Comparison of ENCODE assay signal across 8 cellular contexts in genomic region chr11:11798586-11799438, GRCh38. TPM values are rescaled to one million over a fixed set of nuclear protein-coding genes. Genes with fewer than 3 reads are reported as not detected.
DNase-seq lines count a peak whose midpoint lies in the region; ATAC-seq and TF ChIP-seq lines count a peak whose summit lies in the region.

No MANE protein-coding gene starts in this region.

- H3K27me3 Mint-ChIP-seq in activated naive CD4-positive, alpha-beta T cell treated with anti-CD3 and anti-CD28 coated beads, Interleukin-2, amount 10 ng/mL, durations not matched to agents 7 days and 5 days, result peaks cover 19% of the 10 kb centered on the region

- H3K36me3 Mint-ChIP-seq in activated naive CD4-positive, alpha-beta T cell treated with anti-CD3 and anti-CD28 coated beads, Interleukin-2, amount 10 ng/mL, durations not matched to agents 7 days and 5 days, result no peaks in the 10 kb centered on the region

- no peaks in the 10 kb centered on the region for H3K4me1 Mint-ChIP-seq in activated naive CD4-positive, alpha-beta T cell treated with anti-CD3 and anti-CD28 coated beads, Interleukin-2, amount 10 ng/mL, durations not matched to agents 7 days and 5 days

- no peak overlapping the region for H3K4me3 Mint-ChIP-seq in activated naive CD4-positive, alpha-beta T cell treated with anti-CD3 and anti-CD28 coated beads, Interleukin-2, amount 10 ng/mL, durations not matched to agents 7 days and 5 days

- H3K27me3 ChIP-seq in HL-60 (ENCODE audit: insufficient read depth, poor library complexity, severe bottlenecking), result peaks cover 3% of the 10 kb centered on the region

- peak; percentile 27 for DNase-seq in NCI-H2171 treated with DMSO at 0.1 percent for 48 hours (lab: John Stamatoyannopoulos, UW)
- DNase-seq in NCI-H2171 (lab: John Stamatoyannopoulos, UW), result no peak
- DNase-seq in HL-60 (ENCODE audit: low read depth in 1 of 2, low spot score in 1 of 2), result peak in 1 of 2 experiments; percentile 72
- peak; percentile 37 for DNase-seq in SKM-1 (lab: John Stamatoyannopoulos, UW; ENCODE audit: unreplicated experiment)
- peak; percentile 85 for DNase-seq in activated naive CD4-positive, alpha-beta T cell treated with anti-CD3 and anti-CD28 coated beads, Interleukin-2, amount 10 ng/mL, durations not matched to agents 7 days and 5 days
- peak in 39 of 42 donors; percentile 45 to 96 (median 88) for DNase-seq in head of caudate nucleus
- DNase-seq in renal cortical epithelial cell (ENCODE audit: low read depth), result peak; percentile 77

- H3K27ac ChIP-seq in HL-60 (replicated peaks), result no peak overlapping the region

- peak; percentile 87 for TF ChIP-seq CTCF in HL-60 (IDR thresholded peaks at IDR 0.05; ENCODE audit: insufficient read depth, low read length)

- no peaks in the 10 kb centered on the region for H3K9me3 Mint-ChIP-seq in activated naive CD4-positive, alpha-beta T cell treated with anti-CD3 and anti-CD28 coated beads, Interleukin-2, amount 10 ng/mL, durations not matched to agents 7 days and 5 days

- CTCF ChIA-PET in activated naive CD4-positive, alpha-beta T cell treated with anti-CD3 and anti-CD28 coated beads, Interleukin-2, amount 10 ng/mL, durations not matched to agents 7 days and 5 days (lab: Charles Lee), result interaction anchor here (0.6 to 4.1 kb wide), 15 partner anchors 12 to 494 kb away, joined by 3 to 20 read pairs (median 4); no protein-coding TSS in a partner anchor

- H3K4me3 ChIP-seq in HL-60 (replicated peaks; ENCODE audit: insufficient read depth, low read length), result no peak overlapping the region

- intact Hi-C loops in head of caudate nucleus (cut with DNase I), result no loop called here

- no peak for ATAC-seq in GM18511 (IDR thresholded peaks at IDR 0.05; ENCODE audit: unreplicated experiment)

- no peak overlapping the region for H3K27ac Mint-ChIP-seq in activated naive CD4-positive, alpha-beta T cell treated with anti-CD3 and anti-CD28 coated beads, Interleukin-2, amount 10 ng/mL, durations not matched to agents 7 days and 5 days

RNA-seq across cellular contexts. Expression of gene USP47, which starts 43.0 kb away (rescaled TPM):
- 71.7 and 107 TPM in 2 replicates for total RNA-seq in renal cortical epithelial cell
